Comparison of ENCODE assay signal across 14 cellular contexts in genomic region chr1:58799650-58800049, GRCh38.
"Had no signal": no experiment of that assay in that cellular context is flagged by ENCODE, and none has a peak within 500 bp of the region (broad histone marks: within the 10 kb centered on the region; RNA-seq: fewer than 3 reads in every experiment).

No MANE protein-coding gene starts in this region.

- H3K4me1 Mint-ChIP-seq: neural crest cell had no signal

- H3K27me3 Mint-ChIP-seq: stimulated activated naive CD8-positive, alpha-beta T cell treated with anti-CD3 and anti-CD28 coated beads, Interleukin-15, amount 100 ng/mL, for 72 hours had no signal

- H3K4me3 Mint-ChIP-seq: mesothelial cell of epicardium; natural killer cell; neural crest cell; stimulated activated naive CD8-positive, alpha-beta T cell treated with anti-CD3 and anti-CD28 coated beads, Interleukin-15, amount 100 ng/mL, for 72 hours had no signal

- H3K36me3 Mint-ChIP-seq: mesothelial cell of epicardium, natural killer cell had no signal

- DNase-seq: effector CD4-positive, alpha-beta T cell; foreskin melanocyte; head of caudate nucleus; hippocampal formation; kidney glomerular epithelial cell; mammary epithelial cell; natural killer cell; posterior cingulate gyrus; stimulated activated CD4-positive, alpha-beta T cell treated with anti-CD3 and anti-CD28 coated beads, Interleukin-12 subunit alpha, Interleukin-12 subunit beta, amount 100 ng/mL, for 4 hours; stimulated activated naive CD8-positive, alpha-beta T cell treated with anti-CD3 and anti-CD28 coated beads, Interleukin-15, amount 100 ng/mL, for 72 hours; testis had no signal

- H3K9me3 ChIP-seq: testis, tibial nerve had no signal

- ATAC-seq: natural killer cell; stimulated activated naive CD8-positive, alpha-beta T cell treated with anti-CD3 and anti-CD28 coated beads, Interleukin-15, amount 100 ng/mL, for 72 hours had no signal

- H3K9me3 Mint-ChIP-seq: mesothelial cell of epicardium; natural killer cell; neural crest cell; stimulated activated naive CD8-positive, alpha-beta T cell treated with anti-CD3 and anti-CD28 coated beads, Interleukin-15, amount 100 ng/mL, for 72 hours had no signal

- H3K27ac Mint-ChIP-seq: natural killer cell; stimulated activated naive CD8-positive, alpha-beta T cell treated with anti-CD3 and anti-CD28 coated beads, Interleukin-15, amount 100 ng/mL, for 72 hours had no signal
